In the genomic region with DNA sequence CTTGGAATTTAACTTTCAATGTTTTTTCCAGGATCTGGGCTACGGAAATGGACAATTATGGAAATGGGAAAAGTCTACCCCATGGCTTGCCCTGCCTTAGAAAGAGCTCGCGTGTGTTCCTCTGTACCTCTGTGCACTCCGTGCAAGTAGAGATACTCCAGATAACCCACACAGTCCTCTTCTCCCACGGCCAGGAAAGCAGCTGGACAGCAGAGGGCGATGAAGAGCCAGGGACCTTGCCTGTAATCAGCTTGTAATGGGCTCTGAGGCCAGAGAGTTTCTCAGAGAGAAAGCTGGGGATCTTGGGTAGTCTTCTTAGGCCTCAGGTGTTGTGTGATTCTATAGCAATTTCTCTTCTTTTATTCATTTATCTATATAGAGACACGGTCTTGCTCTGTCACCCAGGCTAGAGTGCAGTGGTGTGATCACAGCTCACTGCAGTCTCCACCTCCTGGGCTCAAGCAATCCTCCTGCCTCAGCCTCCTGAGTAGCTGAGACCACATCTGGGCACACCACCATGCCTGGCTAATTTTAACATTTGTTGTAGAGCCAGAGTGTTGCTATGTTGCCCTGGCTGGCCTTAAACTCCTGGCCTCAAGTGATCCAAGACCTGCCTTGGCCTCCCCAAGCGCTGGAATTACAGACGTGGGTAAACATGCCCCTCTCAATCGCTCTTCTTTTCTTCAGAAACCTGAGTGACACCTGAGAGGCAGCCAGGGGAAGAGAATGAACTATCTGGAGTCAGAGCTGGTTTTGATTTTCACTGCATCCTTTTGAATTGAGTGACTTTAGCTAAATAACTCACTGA, we compare ENCODE assay signal across 8 cellular contexts. TPM values are rescaled to one million over a fixed set of nuclear protein-coding genes. Genes with fewer than 3 reads are reported as not detected.
DNase-seq lines count a peak whose midpoint lies in the region; ATAC-seq and TF ChIP-seq lines count a peak whose summit lies in the region.

No MANE protein-coding gene starts in this region.

- H2AFZ ChIP-seq in KMS-11 (ENCODE audit: low read depth): peak overlapping the region; percentile 12; the same call in 1 of the 2 replicates
- H2AFZ ChIP-seq in OCI-LY3 (ENCODE audit: low read depth, low read length): no peak overlapping the region

- peaks cover 31% of the 10 kb centered on the region for H3K4me1 ChIP-seq in KMS-11 (ENCODE audit: low read depth, poor library complexity, severe bottlenecking)
- H3K4me1 ChIP-seq in OCI-LY3 (ENCODE audit: low read length): peaks cover 17% of the 10 kb centered on the region

- no peaks in the 10 kb centered on the region for H3K9me3 ChIP-seq in OCI-LY3 (ENCODE audit: insufficient read depth, low read length)

- ATAC-seq in esophagus mucosa (peak; percentile 59), HG02973 (IDR thresholded peaks at IDR 0.05; ENCODE audit: unreplicated experiment) (no peak)
- ATAC-seq in naive thymus-derived CD8-positive, alpha-beta T cell: peak; percentile 55 to 69
- peak; percentile 60 for ATAC-seq in stimulated activated effector memory CD8-positive, alpha-beta T cell treated with anti-CD3 and anti-CD28 coated beads, Interleukin-12 subunit alpha, Interleukin-12 subunit beta, amount 100 ng/mL, for 72 hours

- H3K27me3 ChIP-seq in KMS-11 (ENCODE audit: insufficient read depth, low read depth) (no peaks in the 10 kb centered on the region), OCI-LY3 (ENCODE audit: low read depth, low read length) (no peaks in the 10 kb centered on the region)

- H4K20me1 ChIP-seq in KMS-11 (ENCODE audit: insufficient read depth): no peaks in the 10 kb centered on the region
- H4K20me1 ChIP-seq in OCI-LY3 (ENCODE audit: insufficient read depth, low read length): peaks cover 11% of the 10 kb centered on the region

- H3K27me3 Mint-ChIP-seq in Calu3 (ENCODE audit: unreplicated experiment): peaks cover 15% of the 10 kb centered on the region
- peaks cover 0 to 4% (median 0%) of the 10 kb centered on the region in 5 donors for H3K27me3 Mint-ChIP-seq in naive thymus-derived CD8-positive, alpha-beta T cell

- H3K4me2 ChIP-seq in KMS-11 (no peak overlapping the region; the same call in 1 of the 2 replicates), OCI-LY3 (ENCODE audit: low read length) (peak overlapping the region; percentile 22; the same call in 1 of the 2 replicates)

- H3K27ac ChIP-seq in KMS-11: no peak overlapping the region
- no peak overlapping the region for H3K27ac ChIP-seq in OCI-LY3 (ENCODE audit: low read length)

- H3K9me3 Mint-ChIP-seq in Calu3 (ENCODE audit: low read depth, unreplicated experiment): no peaks in the 10 kb centered on the region
- H3K9me3 Mint-ChIP-seq in naive thymus-derived CD8-positive, alpha-beta T cell: no peaks in the 10 kb centered on the region
- no peaks in the 10 kb centered on the region for H3K9me3 Mint-ChIP-seq in stimulated activated effector memory CD8-positive, alpha-beta T cell treated with anti-CD3 and anti-CD28 coated beads, Interleukin-12 subunit alpha, Interleukin-12 subunit beta, amount 100 ng/mL, for 72 hours

- CTCF ChIA-PET in Calu3 (lab: Charles Lee): interaction anchor here (0.5 to 10.3 kb wide), 36 partner anchors 8 to 505 kb away, joined by 3 to 434 read pairs (median 6); partner anchors contain the start of gene RPL23

- H3K79me2 ChIP-seq in KMS-11 (ENCODE audit: insufficient read depth, low read depth) (no peaks in the 10 kb centered on the region), OCI-LY3 (ENCODE audit: low read length) (peaks cover 17% of the 10 kb centered on the region)

- BruUV-seq in Calu3 (replicated peaks; lab: Mats Ljungman, UMichigan): no TSS peak

- H3K4me1 Mint-ChIP-seq in Calu3 (ENCODE audit: low read depth, unreplicated experiment): peaks cover 42% of the 10 kb centered on the region
- peaks cover 13 to 31% (median 27%) of the 10 kb centered on the region in 4 donors for H3K4me1 Mint-ChIP-seq in naive thymus-derived CD8-positive, alpha-beta T cell
- H3K4me1 Mint-ChIP-seq in stimulated activated effector memory CD8-positive, alpha-beta T cell treated with anti-CD3 and anti-CD28 coated beads, Interleukin-12 subunit alpha, Interleukin-12 subunit beta, amount 100 ng/mL, for 72 hours: peaks cover 29% of the 10 kb centered on the region

- H3K9ac ChIP-seq in KMS-11 (no peak overlapping the region), OCI-LY3 (ENCODE audit: low read length) (no peak overlapping the region)

- no peak overlapping the region for H3K27ac Mint-ChIP-seq in Calu3 (ENCODE audit: unreplicated experiment)
- H3K27ac Mint-ChIP-seq in naive thymus-derived CD8-positive, alpha-beta T cell: peak overlapping the region in 4 of 10 donors; percentile 7 to 69 (median 12)
- no peak overlapping the region for H3K27ac Mint-ChIP-seq in stimulated activated effector memory CD8-positive, alpha-beta T cell treated with anti-CD3 and anti-CD28 coated beads, Interleukin-12 subunit alpha, Interleukin-12 subunit beta, amount 100 ng/mL, for 72 hours

- DNase-seq in Calu3: peak; percentile 99
- peak; percentile 88 for DNase-seq in activated CD8-positive, alpha-beta memory T cell treated with anti-CD3 and anti-CD28 coated beads, Interleukin-2, amount 50 U/mL, for 48 hours
- DNase-seq in naive thymus-derived CD8-positive, alpha-beta T cell: peak; percentile 67 to 90 (median 80)
- DNase-seq in stimulated activated effector memory CD8-positive, alpha-beta T cell treated with anti-CD3 and anti-CD28 coated beads, Interleukin-12 subunit alpha, Interleukin-12 subunit beta, amount 100 ng/mL, for 72 hours (ENCODE audit: low spot score in 2 of 2): peak; percentile 77 to 92

- H3K36me3 ChIP-seq in KMS-11 (ENCODE audit: insufficient read depth) (no peaks in the 10 kb centered on the region), OCI-LY3 (replicated peaks; ENCODE audit: low read depth, low read length) (no peaks in the 10 kb centered on the region)

- H3K36me3 Mint-ChIP-seq in Calu3 (ENCODE audit: insufficient read depth, unreplicated experiment): peaks cover 30% of the 10 kb centered on the region
- no peaks in the 10 kb centered on the region for H3K36me3 Mint-ChIP-seq in naive thymus-derived CD8-positive, alpha-beta T cell
- H3K36me3 Mint-ChIP-seq in stimulated activated effector memory CD8-positive, alpha-beta T cell treated with anti-CD3 and anti-CD28 coated beads, Interleukin-12 subunit alpha, Interleukin-12 subunit beta, amount 100 ng/mL, for 72 hours: no peaks in the 10 kb centered on the region

- TF ChIP-seq CTCF in Calu3 (IDR thresholded peaks at IDR 0.05; ENCODE audit: unreplicated experiment) (peak; percentile 100), KMS-11 (conservative IDR thresholded peaks at IDR 0.05; ENCODE audit: low read depth, low read length) (peak; percentile 88), OCI-LY3 (IDR thresholded peaks at IDR 0.05; ENCODE audit: low read depth, low read length) (peak; percentile 92)

- no peak overlapping the region for H3K4me3 Mint-ChIP-seq in Calu3 (ENCODE audit: low read depth, unreplicated experiment)
- H3K4me3 Mint-ChIP-seq in naive thymus-derived CD8-positive, alpha-beta T cell: peak overlapping the region in 4 of 10 donors; percentile 7 to 42 (median 17)
- no peak overlapping the region for H3K4me3 Mint-ChIP-seq in stimulated activated effector memory CD8-positive, alpha-beta T cell treated with anti-CD3 and anti-CD28 coated beads, Interleukin-12 subunit alpha, Interleukin-12 subunit beta, amount 100 ng/mL, for 72 hours

- no peak overlapping the region for H3K4me3 ChIP-seq in KMS-11 (IDR thresholded peaks at IDR 0.05; ENCODE audit: insufficient read depth, low read depth, low read length)
- no peak overlapping the region for H3K4me3 ChIP-seq in OCI-LY3 (ENCODE audit: low read length)

- POLR2A ChIA-PET in naive thymus-derived CD8-positive, alpha-beta T cell (lab: Charles Lee): interaction anchor here (0.5 to 2.3 kb wide), 4 partner anchors 62 to 77 kb away, joined by 3 to 26 read pairs (median 4); no protein-coding TSS in a partner anchor

- intact Hi-C loops in Calu3 (cut with micrococcal nuclease; ENCODE audit: unreplicated experiment): loop anchor here (1.0 kb wide), 1 partner anchor 65 kb away; no protein-coding TSS in a partner anchor

RNA-seq across cellular contexts. Expression of gene SOCS7, which starts 2.3 kb away (rescaled TPM):
- total RNA-seq in Calu3 (2022) (68.3 and 83.6 TPM in 2 replicates), esophagus mucosa (11.9 TPM)
- total RNA-seq in naive thymus-derived CD8-positive, alpha-beta T cell: 10 to 100 TPM; 19.8 to 21.7 TPM
- 1 to 10 TPM in 1 of 3 donors, under 1 TPM in 2; 0.66 to 1.2 (median 0.83) TPM for polyA plus RNA-seq in naive thymus-derived CD8-positive, alpha-beta T cell

RNA-seq across cellular contexts. Expression of gene GPR179, which starts 5.5 kb away (rescaled TPM):
- total RNA-seq in Calu3 (2022) (0.45 and 0.69 TPM in 2 replicates), esophagus mucosa (not detected)
- total RNA-seq in naive thymus-derived CD8-positive, alpha-beta T cell: under 1 TPM; 0.11 to 0.21 TPM
- polyA plus RNA-seq in naive thymus-derived CD8-positive, alpha-beta T cell: not detected

RNA-seq across cellular contexts. Expression of gene MRPL45, which starts 52.3 kb away (rescaled TPM):
- total RNA-seq in Calu3 (2022) (171 and 174 TPM in 2 replicates), esophagus mucosa (27.1 TPM)
- 10 to 100 TPM; 23.8 to 24.0 TPM for total RNA-seq in naive thymus-derived CD8-positive, alpha-beta T cell
- 10 to 100 TPM; 21.6 to 34.7 (median 26.0) TPM for polyA plus RNA-seq in naive thymus-derived CD8-positive, alpha-beta T cell
